In the genomic region with DNA sequence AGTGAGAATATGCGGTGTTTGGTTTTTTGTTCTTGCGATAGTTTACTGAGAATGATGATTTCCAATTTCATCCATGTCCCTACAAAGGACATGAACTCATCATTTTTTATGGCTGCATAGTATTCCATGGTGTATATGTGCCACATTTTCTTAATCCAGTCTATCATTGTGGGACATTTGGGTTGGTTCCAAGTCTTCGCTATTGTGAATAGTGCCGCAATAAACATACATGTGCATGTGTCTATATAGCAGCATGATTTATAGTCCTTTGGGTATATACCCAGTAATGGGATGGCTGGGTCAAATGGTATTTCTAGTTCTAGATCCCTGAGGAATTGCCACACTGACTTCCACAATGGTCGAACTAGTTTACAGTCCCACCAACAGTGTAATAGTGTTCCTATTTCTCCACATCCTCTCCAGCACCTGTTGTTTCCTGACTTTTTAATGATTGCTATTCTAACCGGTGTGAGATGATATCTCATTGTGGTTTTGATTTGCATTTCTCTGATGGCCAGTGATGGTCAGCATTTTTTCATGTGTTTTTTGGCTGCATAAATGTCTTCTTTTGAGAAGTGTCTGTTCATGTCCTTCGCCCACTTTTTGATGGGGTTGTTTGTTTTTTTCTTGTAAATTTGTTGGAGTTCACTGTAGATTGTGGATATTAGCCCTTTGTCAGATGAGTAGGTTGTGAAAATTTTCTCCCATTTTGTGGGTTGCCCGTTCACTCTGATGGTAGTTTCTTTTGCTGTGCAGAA, we compare ENCODE assay signal across 2 cellular contexts.
TF ChIP-seq lines count a peak whose summit lies in the region.

No MANE protein-coding gene starts in this region.

TF ChIP-seq in HEK293, 187 proteins besides CTCF, POLR2A, EP300 and RAD21 (continued from another document):
- TF ChIP-seq, protein P1, sequence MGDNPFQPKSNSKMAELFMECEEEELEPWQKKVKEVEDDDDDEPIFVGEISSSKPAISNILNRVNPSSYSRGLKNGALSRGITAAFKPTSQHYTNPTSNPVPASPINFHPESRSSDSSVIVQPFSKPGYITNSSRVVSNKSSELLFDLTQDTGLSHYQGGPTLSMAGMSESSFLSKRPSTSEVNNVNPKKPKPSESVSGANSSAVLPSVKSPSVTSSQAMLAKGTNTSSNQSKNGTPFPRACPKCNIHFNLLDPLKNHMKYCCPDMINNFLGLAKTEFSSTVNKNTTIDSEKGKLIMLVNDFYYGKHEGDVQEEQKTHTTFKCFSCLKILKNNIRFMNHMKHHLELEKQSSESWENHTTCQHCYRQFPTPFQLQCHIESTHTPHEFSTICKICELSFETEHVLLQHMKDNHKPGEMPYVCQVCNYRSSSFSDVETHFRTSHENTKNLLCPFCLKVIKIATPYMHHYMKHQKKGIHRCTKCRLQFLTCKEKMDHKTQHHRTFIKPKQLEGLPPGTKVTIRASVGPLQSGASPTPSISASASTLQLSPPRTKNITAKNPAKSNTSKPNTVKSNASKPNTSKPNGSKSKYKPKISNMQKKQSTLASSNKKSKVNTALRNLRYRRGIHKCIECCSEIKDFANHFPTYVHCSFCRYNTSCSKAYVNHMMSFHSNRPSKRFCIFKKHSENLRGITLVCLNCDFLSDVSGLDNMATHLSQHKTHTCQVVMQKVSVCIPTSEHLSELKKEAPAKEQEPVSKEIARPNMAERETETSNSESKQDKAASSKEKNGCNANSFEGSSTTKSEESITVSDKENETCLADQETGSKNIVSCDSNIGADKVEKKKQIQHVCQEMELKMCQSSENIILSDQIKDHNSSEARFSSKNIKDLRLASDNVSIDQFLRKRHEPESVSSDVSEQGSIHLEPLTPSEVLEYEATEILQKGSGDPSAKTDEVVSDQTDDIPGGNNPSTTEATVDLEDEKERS (tag by site-specific recombination; IDR thresholded peaks at IDR 0.05): peak; percentile 73
- peak; percentile 31; the same call in 1 of the 2 replicates for TF ChIP-seq SCRT1 (tag by site-specific recombination; IDR thresholded peaks at IDR 0.05; ENCODE audit: borderline replicate concordance)

TF ChIP-seq in K562, 482 proteins besides CTCF, POLR2A, EP300 and RAD21 (continued from another document):
- TF ChIP-seq, protein P2, sequence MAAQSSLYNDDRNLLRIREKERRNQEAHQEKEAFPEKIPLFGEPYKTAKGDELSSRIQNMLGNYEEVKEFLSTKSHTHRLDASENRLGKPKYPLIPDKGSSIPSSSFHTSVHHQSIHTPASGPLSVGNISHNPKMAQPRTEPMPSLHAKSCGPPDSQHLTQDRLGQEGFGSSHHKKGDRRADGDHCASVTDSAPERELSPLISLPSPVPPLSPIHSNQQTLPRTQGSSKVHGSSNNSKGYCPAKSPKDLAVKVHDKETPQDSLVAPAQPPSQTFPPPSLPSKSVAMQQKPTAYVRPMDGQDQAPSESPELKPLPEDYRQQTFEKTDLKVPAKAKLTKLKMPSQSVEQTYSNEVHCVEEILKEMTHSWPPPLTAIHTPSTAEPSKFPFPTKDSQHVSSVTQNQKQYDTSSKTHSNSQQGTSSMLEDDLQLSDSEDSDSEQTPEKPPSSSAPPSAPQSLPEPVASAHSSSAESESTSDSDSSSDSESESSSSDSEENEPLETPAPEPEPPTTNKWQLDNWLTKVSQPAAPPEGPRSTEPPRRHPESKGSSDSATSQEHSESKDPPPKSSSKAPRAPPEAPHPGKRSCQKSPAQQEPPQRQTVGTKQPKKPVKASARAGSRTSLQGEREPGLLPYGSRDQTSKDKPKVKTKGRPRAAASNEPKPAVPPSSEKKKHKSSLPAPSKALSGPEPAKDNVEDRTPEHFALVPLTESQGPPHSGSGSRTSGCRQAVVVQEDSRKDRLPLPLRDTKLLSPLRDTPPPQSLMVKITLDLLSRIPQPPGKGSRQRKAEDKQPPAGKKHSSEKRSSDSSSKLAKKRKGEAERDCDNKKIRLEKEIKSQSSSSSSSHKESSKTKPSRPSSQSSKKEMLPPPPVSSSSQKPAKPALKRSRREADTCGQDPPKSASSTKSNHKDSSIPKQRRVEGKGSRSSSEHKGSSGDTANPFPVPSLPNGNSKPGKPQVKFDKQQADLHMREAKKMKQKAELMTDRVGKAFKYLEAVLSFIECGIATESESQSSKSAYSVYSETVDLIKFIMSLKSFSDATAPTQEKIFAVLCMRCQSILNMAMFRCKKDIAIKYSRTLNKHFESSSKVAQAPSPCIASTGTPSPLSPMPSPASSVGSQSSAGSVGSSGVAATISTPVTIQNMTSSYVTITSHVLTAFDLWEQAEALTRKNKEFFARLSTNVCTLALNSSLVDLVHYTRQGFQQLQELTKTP (IDR thresholded peaks at IDR 0.05; ENCODE audit: low read depth in 1 of 2, partially characterized antibody in 2 of 2): peak in 1 of 2 experiments; percentile 99
